8 cellular contexts compared by ENCODE assay signal in genomic region chr9:5629312-5630037, GRCh38. TPM values are rescaled to one million over a fixed set of nuclear protein-coding genes. Genes with fewer than 3 reads are reported as not detected.
DNase-seq lines count a peak whose midpoint lies in the region; ATAC-seq, FAIRE-seq and TF ChIP-seq lines count a peak whose summit lies in the region.

No MANE protein-coding gene starts in this region.

- H3K9me2 ChIP-seq in Karpas-422 (replicated peaks; ENCODE audit: insufficient read depth, low read length) = no peaks in the 10 kb centered on the region

- CTCF ChIA-PET in HepG2 (lab: Yijun Ruan, JAX; ENCODE audit: low intra/inter-chr PET ratio, low total read pairs) = no interaction called here

- TF ChIP-seq CTCF in DND-41 (IDR thresholded peaks at IDR 0.05; ENCODE audit: borderline replicate concordance, extremely low read depth, low read length, poor library complexity, severe bottlenecking) (no peak), coronary artery (IDR thresholded peaks at IDR 0.05) (no peak), HepG2 (CRISPR knock-in tag; IDR thresholded peaks at IDR 0.05) (no peak)

- POLR2A ChIA-PET in HepG2 (lab: Yijun Ruan, JAX) = interaction anchor here (0.6 to 1.9 kb wide), 12 partner anchors 10 to 967 kb away, joined by 3 to 12 read pairs (median 4); partner anchors contain the start of genes PLPP6 and RCL1

- intact Hi-C loops in HepG2 (cut with micrococcal nuclease; ENCODE audit: unreplicated experiment) = loop anchor here (2.0 to 5.0 kb wide), 2 partner anchors 85 to 1268 kb away; no protein-coding TSS in a partner anchor

- in situ Hi-C loops in HepG2 (cut with HindIII; ENCODE audit: extremely low pct_ligation_motif_present, low pct_unique_long_range_greater_than_20kb) = no loop called here

- no peaks in the 10 kb centered on the region for H3K27me3 ChIP-seq in DND-41 (ENCODE audit: insufficient read depth, low read length, poor library complexity)
- no peaks in the 10 kb centered on the region for H3K27me3 ChIP-seq in Karpas-422 (ENCODE audit: low read length)
- H3K27me3 ChIP-seq in HepG2 (ENCODE audit: control insufficient read depth in 1 of 2, insufficient read depth in 2 of 2, low read length in 2 of 2) = no peaks in the 10 kb centered on the region; a peak in 1 of 5 replicates

- H3K36me3 ChIP-seq in DND-41 (ENCODE audit: insufficient read depth, low read length) (no peaks in the 10 kb centered on the region; the same call in 1 of the 2 replicates), Karpas-422 (ENCODE audit: insufficient read depth, low read length) (peaks cover 15% of the 10 kb centered on the region), HepG2 (replicated peaks in 1 of 2; ENCODE audit: control insufficient read depth in 1 of 2, insufficient read depth in 2 of 2, low read length in 2 of 2) (no peaks in the 10 kb centered on the region)

- no peak for FAIRE-seq in HepG2 (lab: Jason Lieb, UNC)

- peak; percentile 42 for DNase-seq in DND-41
- peak; percentile 96 for DNase-seq in Karpas-422
- peak; percentile 34 to 45 (median 40) for DNase-seq in activated CD4-positive, CD25-positive, alpha-beta regulatory T cell (lab: John Stamatoyannopoulos, UW)
- DNase-seq in coronary artery (ENCODE audit: low spot score) = peak; percentile 83
- DNase-seq in HepG2 (ENCODE audit: low spot score) = no peak
- DNase-seq in stimulated activated CD4-positive, alpha-beta T cell treated with anti-CD3 and anti-CD28 coated beads, TNF-alpha, amount 100 ng/mL, for 24 hours (ENCODE audit: low read depth in 3 of 3) = peak in 2 of 3 experiments; percentile 12 to 40
- DNase-seq in AG08395 (ENCODE audit: low spot score) = no peak

- H3K4me1 ChIP-seq in DND-41 (ENCODE audit: insufficient read depth, low read length) (peaks cover 31% of the 10 kb centered on the region), Karpas-422 (ENCODE audit: low read length) (peaks cover 70% of the 10 kb centered on the region), HepG2 (ENCODE audit: insufficient read depth, low read length) (peaks cover 47% of the 10 kb centered on the region)

- H3K27ac ChIP-seq in DND-41 (ENCODE audit: low read length) (peak overlapping the region; percentile 99), Karpas-422 (ENCODE audit: low read length) (peak overlapping the region; percentile 99), coronary artery (peak overlapping the region; percentile 93 to 94), HepG2 (ENCODE audit: extremely low read length, insufficient read depth, low read length) (peak overlapping the region; percentile 80)

- ATAC-seq in DND-41 (ENCODE audit: insufficient read depth, low read depth) (peak; percentile 31), GM21528 (IDR thresholded peaks at IDR 0.05; ENCODE audit: low FRiP score, unreplicated experiment) (peak; percentile 13), HepG2 (peak; percentile 48)

- H3K9ac ChIP-seq in DND-41 (ENCODE audit: low read depth, low read length) (peak overlapping the region; percentile 79), Karpas-422 (ENCODE audit: low read length) (peak overlapping the region; percentile 99), HepG2 (ENCODE audit: insufficient read depth, low read depth, low read length) (peak overlapping the region; percentile 88)

- H3K9me3 ChIP-seq in DND-41 (ENCODE audit: insufficient read depth, low read length, severe bottlenecking) (no peaks in the 10 kb centered on the region), Karpas-422 (ENCODE audit: low read length) (peaks cover 6% of the 10 kb centered on the region), HepG2 (ENCODE audit: low read length) (no peaks in the 10 kb centered on the region)

- no peak for TF ChIP-seq POLR2A in HepG2 (IDR thresholded peaks at IDR 0.05; ENCODE audit: insufficient read depth in 1 of 2, low read depth in 2 of 2, low read length in 2 of 2)

- H2AFZ ChIP-seq in DND-41 (ENCODE audit: low read depth, low read length) (peak overlapping the region; percentile 88), Karpas-422 (ENCODE audit: low read length) (no peak overlapping the region), HepG2 (ENCODE audit: low read length) (peak overlapping the region; percentile 35)

- H4K20me1 ChIP-seq in DND-41 (ENCODE audit: insufficient read depth, low read length) (peaks cover 21% of the 10 kb centered on the region), Karpas-422 (ENCODE audit: insufficient read depth, low read depth, low read length) (peaks cover 9% of the 10 kb centered on the region), HepG2 (ENCODE audit: insufficient read depth, low read length) (no peaks in the 10 kb centered on the region; the same call in 1 of the 2 replicates)

- 0% methylated on average over 10 of the region's 55 CpGs for WGBS in HepG2 (ENCODE audit: low lambda C conversion rate)

- TF ChIP-seq RAD21 in HepG2 (CRISPR knock-in tag; IDR thresholded peaks at IDR 0.05) = no peak

- H3K4me2 ChIP-seq in DND-41 (ENCODE audit: insufficient read depth, low read length) (peak overlapping the region; percentile 92), Karpas-422 (ENCODE audit: low read depth, low read length, poor library complexity, severe bottlenecking) (peak overlapping the region; percentile 79), HepG2 (ENCODE audit: low read depth, low read length) (peak overlapping the region; percentile 83)

- H3K79me2 ChIP-seq in DND-41 (ENCODE audit: insufficient read depth, low read length) (peaks cover 84% of the 10 kb centered on the region), Karpas-422 (ENCODE audit: low read length) (peaks cover 94% of the 10 kb centered on the region), HepG2 (ENCODE audit: insufficient read depth, low read length) (peaks cover 49% of the 10 kb centered on the region)

- H3K4me3 ChIP-seq in DND-41 (ENCODE audit: low read depth in 1 of 2, low read length in 2 of 2) (peak overlapping the region; percentile 85 to 93), Karpas-422 (ENCODE audit: low read length) (peak overlapping the region; percentile 87), coronary artery (peak overlapping the region; percentile 79), HepG2 (replicated peaks in 1 of 3; ENCODE audit: insufficient read depth in 1 of 3, low read depth in 2 of 3, low read length in 3 of 3) (peak overlapping the region; percentile 89 to 97 (median 94))

- TF ChIP-seq EP300 in HepG2 (IDR thresholded peaks at IDR 0.05; ENCODE audit: low read depth in 2 of 2, low read length in 2 of 2) = no peak
- TF ChIP-seq EP300 in HepG2 (CRISPR knock-in tag; IDR thresholded peaks at IDR 0.05; ENCODE audit: borderline replicate concordance) = no peak

- no TSS peak for BruUV-seq in HepG2 (replicated peaks; lab: Mats Ljungman, UMichigan)

TF ChIP-seq in HepG2, 621 proteins besides CTCF, POLR2A, EP300 and RAD21 (continues in another document):
- TF ChIP-seq HES4 (CRISPR knock-in tag; IDR thresholded peaks at IDR 0.05; ENCODE audit: borderline replicate concordance) (0 out of 2 replicates have a peak, but pooled peaks have one; percentile 8), ZSCAN5A (CRISPR knock-in tag; IDR thresholded peaks at IDR 0.05; ENCODE audit: borderline replicate concordance) (0 out of 2 replicates have a peak, but pooled peaks have one; percentile 37), ARID2 (CRISPR knock-in tag; IDR thresholded peaks at IDR 0.05; ENCODE audit: borderline replicate concordance) (peak; percentile 68; the same call in 1 of the 2 replicates), KMT2B (CRISPR knock-in tag; IDR thresholded peaks at IDR 0.05) (peak; percentile 24; the same call in 1 of the 2 replicates), ZNF891 (CRISPR knock-in tag; IDR thresholded peaks at IDR 0.05) (peak; percentile 6; the same call in 1 of the 2 replicates), PHF8 (CRISPR knock-in tag; IDR thresholded peaks at IDR 0.05) (peak; percentile 23; the same call in 1 of the 2 replicates), ASH2L (IDR thresholded peaks at IDR 0.05; ENCODE audit: insufficient read length, low read depth, low read length) (peak; percentile 89), KLF12 (CRISPR knock-in tag; IDR thresholded peaks at IDR 0.05; ENCODE audit: borderline replicate concordance) (no peak), ZNF777 (CRISPR knock-in tag; IDR thresholded peaks at IDR 0.05) (peak; percentile 57)

RNA-seq across cellular contexts. Expression of gene RIC1, which starts 0.6 kb away (rescaled TPM):
- 85.4 and 86.8 TPM in 2 replicates for total RNA-seq in Karpas-422 (2014; rRNA removed; shearing (Covaris generic); ENCODE audit: low replicate concordance)
- 19.0 and 21.2 TPM in 2 replicates for total RNA-seq in HepG2 (2016; rRNA removed; fragmentation: Illumina TruSeq; extraction: Trizol)
- total RNA-seq in HepG2 (2016; cell fraction: cytosol; rRNA removed; fragmentation: Illumina TruSeq; extraction: Trizol; ENCODE audit: low read depth) = 3.0 and 3.1 TPM in 2 replicates
- 18.6 and 20.2 TPM in 2 replicates for total RNA-seq in HepG2 (2016; cell fraction: insoluble cytoplasmic fraction; rRNA removed; fragmentation: Illumina TruSeq; extraction: Trizol)
- 8.5 and 8.9 TPM in 2 replicates for total RNA-seq in HepG2 (2016; cell fraction: membrane; rRNA removed; fragmentation: Illumina TruSeq; extraction: Trizol)
- 34.3 and 34.6 TPM in 2 replicates for total RNA-seq in HepG2 (2016; cell fraction: nucleus; rRNA removed; fragmentation: Illumina TruSeq; extraction: Trizol)
- 15.9 and 18.2 TPM in 2 replicates for polyA plus RNA-seq in HepG2 (2011; rRNA removed)
- 10.9 and 13.1 TPM in 2 replicates for polyA plus RNA-seq in HepG2 (2011; cell fraction: cytosol; rRNA removed)
- polyA plus RNA-seq in HepG2 (2011; cell fraction: nucleus; rRNA removed) = 29.5 and 30.5 TPM in 2 replicates
- polyA plus RNA-seq in HepG2 (2012) = 9.3 and 10.5 TPM in 2 replicates
- polyA plus RNA-seq in HepG2 (2016; cell fraction: cytosol; fragmentation: Illumina TruSeq; extraction: Trizol; ENCODE audit: low read depth) = 0.60 and 0.62 TPM in 2 replicates
- polyA plus RNA-seq in HepG2 (2016; cell fraction: insoluble cytoplasmic fraction; fragmentation: Illumina TruSeq; extraction: Trizol; ENCODE audit: low read depth) = 13.1 and 13.7 TPM in 2 replicates
- 1.8 and 1.9 TPM in 2 replicates for polyA plus RNA-seq in HepG2 (2016; cell fraction: membrane; fragmentation: Illumina TruSeq; extraction: Trizol; ENCODE audit: low read depth)
- polyA plus RNA-seq in HepG2 (2016; cell fraction: nucleus; fragmentation: Illumina TruSeq; extraction: Trizol; ENCODE audit: insufficient read depth, low read depth) = 22.7 and 24.7 TPM in 2 replicates
- 40.6 and 43.6 TPM in 2 replicates for polyA minus RNA-seq in HepG2 (2011; rRNA and poly(A)+ RNA removed; ENCODE audit: low replicate concordance)
- polyA minus RNA-seq in HepG2 (2011; cell fraction: cytosol; rRNA and poly(A)+ RNA removed) = 21.5 and 21.7 TPM in 2 replicates
- polyA minus RNA-seq in HepG2 (2011; cell fraction: nucleus; rRNA and poly(A)+ RNA removed) = 84.3 and 94.9 TPM in 2 replicates

Comparison
In these comparisons a context has a peak if more than half of its experiments do, and no peak if none do; other contexts are left out.
1. DNase-seq: peak in DND-41 (single experiment), Karpas-422 (single experiment), activated CD4-positive, CD25-positive, alpha-beta regulatory T cell (4 of 4), coronary artery (single experiment) and stimulated activated CD4-positive, alpha-beta T cell treated with anti-CD3 and anti-CD28 coated beads, TNF-alpha, amount 100 ng/mL, for 24 hours (2 of 3); none in HepG2 (single experiment) and AG08395 (single experiment).
2. Peak in every context shown above with its lines, with median percentiles within 50 percentile points of each other: ATAC-seq, H3K27ac ChIP-seq, H3K4me2 ChIP-seq, H3K4me3 ChIP-seq and H3K9ac ChIP-seq.